ENCODE assay signal across 24 cellular contexts in the genomic region with DNA sequence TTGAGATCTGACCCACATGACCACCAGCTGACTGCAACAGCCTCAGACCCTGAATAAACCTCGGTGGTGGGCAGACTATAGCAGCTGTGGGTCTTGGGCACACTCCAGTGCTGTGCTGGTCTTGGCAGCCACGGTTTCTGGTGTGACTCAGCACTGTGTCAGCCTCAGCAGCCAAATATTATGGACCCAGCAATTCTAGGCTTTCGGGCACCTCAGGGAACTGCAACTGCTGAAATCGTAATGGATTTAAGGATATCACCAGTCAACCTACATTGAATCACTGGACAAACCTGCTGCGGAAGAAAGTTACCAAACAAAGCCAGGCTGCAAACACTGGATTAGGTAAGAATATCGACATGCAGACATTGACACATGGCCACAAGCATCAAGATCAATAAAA. TPM values are rescaled to one million over a fixed set of nuclear protein-coding genes. Genes with fewer than 3 reads are reported as not detected.
A peak's percentile ranks its signal among the peaks of the same experiment; 100 is the strongest.
DNase-seq lines count a peak whose midpoint lies in the region; FAIRE-seq lines count a peak whose summit lies in the region.
"Had no signal": no experiment of that assay in that cellular context is flagged by ENCODE, and none has a peak within 500 bp of the region (broad histone marks: within the 10 kb centered on the region; RNA-seq: fewer than 3 reads in every experiment).

No MANE protein-coding gene starts in this region.

- H3K9me3 Mint-ChIP-seq in activated naive CD8-positive, alpha-beta T cell treated with anti-CD3 and anti-CD28 coated beads for 36 hours: peaks cover 5% of the 10 kb centered on the region

- H3K27ac Mint-ChIP-seq in activated naive CD8-positive, alpha-beta T cell treated with anti-CD3 and anti-CD28 coated beads for 36 hours: no peak overlapping the region
- H3K27ac Mint-ChIP-seq: activated CD4-positive, alpha-beta T cell treated with anti-CD3 and anti-CD28 coated beads, Interleukin-2, amount 10 ng/mL, durations not matched to agents 7 days and 5 days; CD4-positive, CD25-positive, alpha-beta regulatory T cell; neural progenitor cell had no signal

- no peaks in the 10 kb centered on the region for H3K27me3 Mint-ChIP-seq in activated naive CD8-positive, alpha-beta T cell treated with anti-CD3 and anti-CD28 coated beads for 36 hours
- H3K27me3 Mint-ChIP-seq: activated CD4-positive, alpha-beta T cell treated with anti-CD3 and anti-CD28 coated beads, Interleukin-2, amount 10 ng/mL, durations not matched to agents 7 days and 5 days; CD4-positive, CD25-positive, alpha-beta regulatory T cell had no signal

- no peaks in the 10 kb centered on the region for H3K4me1 Mint-ChIP-seq in activated naive CD8-positive, alpha-beta T cell treated with anti-CD3 and anti-CD28 coated beads for 36 hours
- H3K4me1 Mint-ChIP-seq: activated CD4-positive, alpha-beta T cell treated with anti-CD3 and anti-CD28 coated beads, Interleukin-2, amount 10 ng/mL, durations not matched to agents 7 days and 5 days; CD4-positive, CD25-positive, alpha-beta regulatory T cell; neural progenitor cell had no signal

- H3K4me3 Mint-ChIP-seq in activated naive CD8-positive, alpha-beta T cell treated with anti-CD3 and anti-CD28 coated beads for 36 hours: no peak overlapping the region
- H3K4me3 Mint-ChIP-seq: activated CD4-positive, alpha-beta T cell treated with anti-CD3 and anti-CD28 coated beads, Interleukin-2, amount 10 ng/mL, durations not matched to agents 7 days and 5 days; CD4-positive, CD25-positive, alpha-beta regulatory T cell; neural progenitor cell had no signal

- peak; percentile 1 for DNase-seq in AG08396 (ENCODE audit: low spot score)
- peak; percentile 31 for DNase-seq in HS-5 (ENCODE audit: low read depth)
- peak; percentile 1 for DNase-seq in amniotic epithelial cell (ENCODE audit: low read depth)
- DNase-seq in fibroblast of the conjunctiva (ENCODE audit: low read depth): peak; percentile 10
- DNase-seq in T-helper 1 cell: no peak
- DNase-seq in stimulated activated CD4-positive, alpha-beta T cell treated with anti-CD3 and anti-CD28 coated beads, Interleukin-4, amount 100 ng/mL, for 24 hours: no peak
- DNase-seq in frontal cortex (ENCODE audit: low spot score in 2 of 2): no peak
- no peak for DNase-seq in activated naive CD8-positive, alpha-beta T cell treated with anti-CD3 and anti-CD28 coated beads for 36 hours
- DNase-seq: activated CD4-positive, alpha-beta T cell treated with anti-CD3 and anti-CD28 coated beads, Interleukin-2, amount 10 ng/mL, durations not matched to agents 7 days and 5 days; activated CD8-positive, alpha-beta memory T cell treated with anti-CD3 and anti-CD28 coated beads, Interleukin-2, amount 50 U/mL, for 48 hours; activated naive CD4-positive, alpha-beta T cell; CD4-positive, CD25-positive, alpha-beta regulatory T cell; left colon; NCI-H2029; NK-92 treated with Interleukin-12 subunit alpha and Interleukin-12 subunit beta, amount 100 ng/mL, for 24 hours; psoas muscle; spleen; stimulated activated CD8-positive, alpha-beta memory T cell treated with anti-CD3 and anti-CD28 coated beads, Interleukin-4, amount 100 ng/mL, for 48 hours had no signal

- H3K36me3 Mint-ChIP-seq in activated naive CD8-positive, alpha-beta T cell treated with anti-CD3 and anti-CD28 coated beads for 36 hours: no peaks in the 10 kb centered on the region
- H3K36me3 Mint-ChIP-seq: CD4-positive, CD25-positive, alpha-beta regulatory T cell; neural progenitor cell had no signal

- no peak for FAIRE-seq in frontal cortex (lab: Jason Lieb, UNC)
- FAIRE-seq: K562 had no signal

RNA-seq across cellular contexts. Expression of gene UBE2NL, which starts 10.5 kb away (rescaled TPM):
- total RNA-seq in frontal cortex: not detected
- total RNA-seq in activated naive CD8-positive, alpha-beta T cell treated with anti-CD3 and anti-CD28 coated beads for 36 hours: not detected
- total RNA-seq: A673; activated CD4-positive, alpha-beta T cell treated with anti-CD3 and anti-CD28 coated beads, Interleukin-2, amount 10 ng/mL, durations not matched to agents 7 days and 5 days; ascending aorta; CD4-positive, CD25-positive, alpha-beta regulatory T cell; gastroesophageal sphincter; K562; left colon; psoas muscle; spleen; vagina had no signal

Comparison
In these comparisons a context has a peak if more than half of its experiments do, and no peak if none do; other contexts are left out.
1. DNase-seq: peak in AG08396 (single experiment), HS-5 (single experiment), amniotic epithelial cell (single experiment) and fibroblast of the conjunctiva (single experiment); none in T-helper 1 cell (0 of 5), stimulated activated CD4-positive, alpha-beta T cell treated with anti-CD3 and anti-CD28 coated beads, Interleukin-4, amount 100 ng/mL, for 24 hours (single experiment), frontal cortex (0 of 2) and activated naive CD8-positive, alpha-beta T cell treated with anti-CD3 and anti-CD28 coated beads for 36 hours (single experiment).